ENCODE assay signal across 8 cellular contexts in the genomic region with DNA sequence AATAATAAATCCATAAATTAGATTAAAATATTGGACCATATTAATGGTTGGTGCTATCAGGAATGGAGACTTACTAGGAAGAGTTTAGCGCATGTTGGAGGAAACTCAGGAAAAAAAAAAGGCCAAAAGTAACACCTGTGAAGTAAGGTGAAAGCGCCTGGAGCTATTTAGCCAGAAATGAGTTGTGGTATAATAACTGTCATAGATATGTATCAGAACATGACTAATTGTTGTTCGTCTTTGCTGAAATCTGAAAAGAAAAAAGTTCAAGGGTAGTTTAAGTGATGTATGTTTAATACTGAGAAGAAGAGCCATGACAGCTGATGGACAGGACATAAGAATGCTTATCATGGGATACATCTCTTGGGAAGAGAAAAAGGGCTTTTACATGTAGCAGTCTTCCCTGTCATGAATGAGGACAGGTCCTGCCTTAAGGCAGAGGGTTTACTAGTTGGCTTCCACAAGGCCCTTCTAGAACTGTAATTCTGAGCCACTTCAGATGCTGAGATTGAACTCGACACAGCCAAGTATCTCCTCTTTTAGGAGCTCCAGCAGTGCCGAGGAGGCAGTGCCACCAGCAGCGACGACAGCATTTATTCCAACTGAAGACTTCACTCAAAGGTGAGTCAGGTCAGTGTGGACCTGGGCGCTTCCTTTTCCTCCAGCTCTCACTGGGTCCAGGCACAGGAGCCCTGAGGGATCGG. TPM values are rescaled to one million over a fixed set of nuclear protein-coding genes. Genes with fewer than 3 reads are reported as not detected.
A peak's percentile ranks its signal among the peaks of the same experiment; 100 is the strongest.
DNase-seq lines count a peak whose midpoint lies in the region; ATAC-seq and TF ChIP-seq lines count a peak whose summit lies in the region.

No MANE protein-coding gene starts in this region.

- no peak overlapping the region for H3K9ac ChIP-seq in PC-3 (ENCODE audit: low read length)

- BruUV-seq in PC-3 (replicated peaks; lab: Mats Ljungman, UMichigan), result no TSS peak

- CTCF ChIA-PET in PC-3 (lab: Charles Lee), result no interaction called here

- no peak overlapping the region; the same call in 1 of the 2 replicates for H2AFZ ChIP-seq in PC-3 (ENCODE audit: low read length)

- TF ChIP-seq POLR2A in sigmoid colon (IDR thresholded peaks at IDR 0.05), result no peak

- H3K9me2 ChIP-seq in PC-3 (replicated peaks; ENCODE audit: low read length), result no peaks in the 10 kb centered on the region

- DNase-seq in cardiac muscle cell (ENCODE audit: low read depth in 1 of 2, low spot score in 1 of 2) (no peak), right atrium auricular region (ENCODE audit: low spot score) (no peak), PC-3 (peak; percentile 33), epithelial cell of proximal tubule (ENCODE audit: low read depth) (no peak), sigmoid colon (no peak), AG08395 (ENCODE audit: low spot score) (no peak)
- DNase-seq in stimulated activated CD4-positive, alpha-beta T cell treated with anti-CD3 and anti-CD28 coated beads, Interleukin-15, amount 100 ng/mL, for 24 hours, result no peak

- TF ChIP-seq CTCF in cardiac muscle cell (IDR thresholded peaks at IDR 0.05; ENCODE audit: low read depth, low read length), result no peak
- no peak for TF ChIP-seq CTCF in right atrium auricular region (IDR thresholded peaks at IDR 0.05)
- no peak for TF ChIP-seq CTCF in PC-3 (conservative IDR thresholded peaks at IDR 0.05; ENCODE audit: low read depth, low read length)
- TF ChIP-seq CTCF in epithelial cell of proximal tubule (conservative IDR thresholded peaks at IDR 0.05; ENCODE audit: low read depth, low read length), result no peak
- no peak for TF ChIP-seq CTCF in sigmoid colon (IDR thresholded peaks at IDR 0.05)

- TF ChIP-seq EP300 in sigmoid colon (IDR thresholded peaks at IDR 0.05), result no peak

- intact Hi-C loops in PC-3 (cut with micrococcal nuclease), result no loop called here
- intact Hi-C loops in sigmoid colon (cut with DNase I), result no loop called here

- peak; percentile 3 for ATAC-seq in PC-3
- no peak for ATAC-seq in GM19328 (IDR thresholded peaks at IDR 0.05; ENCODE audit: unreplicated experiment)

- WGBS in sigmoid colon, 2 donors, result 38 to 41% methylated on average over 9 of the region's 9 CpGs

- H3K27me3 ChIP-seq in cardiac muscle cell, result peaks cover 45% of the 10 kb centered on the region
- no peaks in the 10 kb centered on the region for H3K27me3 ChIP-seq in right atrium auricular region
- H3K27me3 ChIP-seq in PC-3 (ENCODE audit: low read length), result peaks cover 75% of the 10 kb centered on the region
- H3K27me3 ChIP-seq in sigmoid colon, result no peaks in the 10 kb centered on the region

- H3F3A ChIP-seq in PC-3 (ENCODE audit: low read length, unreplicated experiment), result no peaks in the 10 kb centered on the region

- H3K4me1 ChIP-seq in cardiac muscle cell (ENCODE audit: low read depth) (no peaks in the 10 kb centered on the region), right atrium auricular region (peaks cover 0 to 14% of the 10 kb centered on the region in 2 donors), PC-3 (ENCODE audit: insufficient read depth, low read length) (peaks cover 9% of the 10 kb centered on the region; the same call in 1 of the 2 replicates), sigmoid colon (peaks cover 0 to 15% (median 13%) of the 10 kb centered on the region in 4 donors)

- POLR2A ChIA-PET in PC-3 (lab: Charles Lee; ENCODE audit: unreplicated experiment), result no interaction called here

- H3K4me3 ChIP-seq in cardiac muscle cell, result peak overlapping the region; percentile 46
- peak overlapping the region in 1 of 2 donors; percentile 58 for H3K4me3 ChIP-seq in right atrium auricular region
- no peak overlapping the region for H3K4me3 ChIP-seq in PC-3 (ENCODE audit: low read length)
- H3K4me3 ChIP-seq in epithelial cell of proximal tubule (ENCODE audit: low read depth, low read length), result peak overlapping the region; percentile 57
- H3K4me3 ChIP-seq in sigmoid colon, result peak overlapping the region in 3 of 4 donors; percentile 54 to 61 (median 60)

- no peaks in the 10 kb centered on the region for H4K20me1 ChIP-seq in PC-3 (ENCODE audit: low read length)

- no peaks in the 10 kb centered on the region for H3K79me2 ChIP-seq in PC-3 (ENCODE audit: low read length)

- H3K27ac ChIP-seq in cardiac muscle cell (no peak overlapping the region), right atrium auricular region (no peak overlapping the region), PC-3 (ENCODE audit: low read length) (no peak overlapping the region), sigmoid colon (peak overlapping the region in 3 of 4 donors; percentile 40 to 52 (median 48))

- H3K4me2 ChIP-seq in PC-3 (ENCODE audit: low read length), result peak overlapping the region; percentile 78; the same call in 1 of the 2 replicates

- H3K36me3 ChIP-seq in cardiac muscle cell (no peaks in the 10 kb centered on the region), right atrium auricular region (no peaks in the 10 kb centered on the region), PC-3 (ENCODE audit: low read depth, low read length) (no peaks in the 10 kb centered on the region), sigmoid colon (no peaks in the 10 kb centered on the region)

- no peaks in the 10 kb centered on the region for H3K9me3 ChIP-seq in cardiac muscle cell (ENCODE audit: low read depth)
- H3K9me3 ChIP-seq in right atrium auricular region, result no peaks in the 10 kb centered on the region
- H3K9me3 ChIP-seq in PC-3 (ENCODE audit: low read length), result no peaks in the 10 kb centered on the region
- H3K9me3 ChIP-seq in sigmoid colon, result no peaks in the 10 kb centered on the region

RNA-seq across cellular contexts. Expression of a gene that starts 0.9 kb away (rescaled TPM):
- 0.99 and 2.1 TPM in 2 replicates for total RNA-seq in cardiac muscle cell
- polyA plus RNA-seq in cardiac muscle cell, result 0.67 and 1.7 TPM in 2 replicates
- under 1 TPM; 0.11 to 0.67 TPM for total RNA-seq in right atrium auricular region
- 0.55 and 0.69 TPM in 2 replicates for total RNA-seq in PC-3 (2014; rRNA removed)
- 3.9 and 5.1 TPM in 2 replicates for total RNA-seq in epithelial cell of proximal tubule
- 1 to 10 TPM; 1.2 to 3.6 (median 2.7) TPM for total RNA-seq in sigmoid colon
- polyA plus RNA-seq in sigmoid colon, result 1 to 10 TPM in 1 of 3 donors, under 1 TPM in 2; 0.23 to 4.0 (median 0.60) TPM

Comparison
In these comparisons a context has a peak if more than half of its experiments do, and no peak if none do; other contexts are left out.
1. H3K27ac ChIP-seq: peak in sigmoid colon (3 of 4); none in cardiac muscle cell (single experiment), right atrium auricular region (0 of 2) and PC-3 (single experiment).